Comparison of ENCODE assay signal across 8 cellular contexts in genomic region chr3:172749201-172749965, GRCh38.
DNase-seq lines count a peak whose midpoint lies in the region; ATAC-seq and TF ChIP-seq lines count a peak whose summit lies in the region.

No MANE protein-coding gene starts in this region.

- H3K36me3 Mint-ChIP-seq in stimulated activated memory B cell treated with anti-CD40 and anti-IgM and Interleukin-4, amounts not matched to agents 10 μg/mL and 1 μg/mL and 100 μg/mL, for 72 hours = no peaks in the 10 kb centered on the region

- DNase-seq in COR-L47 (lab: John Stamatoyannopoulos, UW) (peak; percentile 80), astrocyte of the cerebellum (ENCODE audit: low read depth) (peak; percentile 95), kidney glomerular epithelial cell (lab: John Stamatoyannopoulos, UW) (peak; percentile 98)
- DNase-seq in stimulated activated CD4-positive, alpha-beta T cell treated with anti-CD3 and anti-CD28 coated beads, Interleukin-2, amount 100 ng/mL, for 48 hours = no peak
- DNase-seq in stimulated activated CD4-positive, alpha-beta T cell treated with anti-CD3 and anti-CD28 coated beads, Interleukin-15, amount 100 ng/mL, for 24 hours = no peak

- H3K4me3 ChIP-seq in astrocyte of the cerebellum (ENCODE audit: low read depth, low read length) = peak overlapping the region; percentile 94

- TF ChIP-seq RAD21 in Ishikawa (IDR thresholded peaks at IDR 0.05; ENCODE audit: low read depth) = no peak

- no peak; the same call in 1 of the 2 replicates for TF ChIP-seq EP300 in Ishikawa (IDR thresholded peaks at IDR 0.05; ENCODE audit: borderline replicate concordance)

- H3K4me3 Mint-ChIP-seq in stimulated activated memory B cell treated with anti-CD40 and anti-IgM and Interleukin-4, amounts not matched to agents 10 μg/mL and 1 μg/mL and 100 μg/mL, for 72 hours = no peak overlapping the region

- in situ Hi-C loops in astrocyte of the cerebellum (cut with HindIII; ENCODE audit: low sequenced_read_pairs) = no loop called here

- peak overlapping the region; percentile 86 for H3K27ac Mint-ChIP-seq in stimulated activated memory B cell treated with anti-CD40 and anti-IgM and Interleukin-4, amounts not matched to agents 10 μg/mL and 1 μg/mL and 100 μg/mL, for 72 hours

- H3K9me3 Mint-ChIP-seq in stimulated activated memory B cell treated with anti-CD40 and anti-IgM and Interleukin-4, amounts not matched to agents 10 μg/mL and 1 μg/mL and 100 μg/mL, for 72 hours = no peaks in the 10 kb centered on the region

- ATAC-seq in stimulated activated memory B cell treated with anti-CD40 and anti-IgM and Interleukin-4, amounts not matched to agents 10 μg/mL and 1 μg/mL and 100 μg/mL, for 72 hours = no peak
- no peak for ATAC-seq in GM21786 (IDR thresholded peaks at IDR 0.05; ENCODE audit: unreplicated experiment)

- TF ChIP-seq CTCF in astrocyte of the cerebellum (IDR thresholded peaks at IDR 0.05; ENCODE audit: low read depth, low read length, missing control alignments) = no peak

- no peaks in the 10 kb centered on the region for H3K27me3 Mint-ChIP-seq in stimulated activated memory B cell treated with anti-CD40 and anti-IgM and Interleukin-4, amounts not matched to agents 10 μg/mL and 1 μg/mL and 100 μg/mL, for 72 hours

- peaks cover 9% of the 10 kb centered on the region for H3K4me1 Mint-ChIP-seq in stimulated activated memory B cell treated with anti-CD40 and anti-IgM and Interleukin-4, amounts not matched to agents 10 μg/mL and 1 μg/mL and 100 μg/mL, for 72 hours

TF ChIP-seq in Ishikawa, 13 proteins besides CTCF, POLR2A, EP300 and RAD21:
- TF ChIP-seq TCF12 (IDR thresholded peaks at IDR 0.05; ENCODE audit: low read depth) = peak; percentile 27; the same call in 1 of the 2 replicates
- no peak for TF ChIP-seq CREB1 (IDR thresholded peaks at IDR 0.05; ENCODE audit: low read depth)
- TF ChIP-seq TEAD4 (IDR thresholded peaks at IDR 0.05) = peak; percentile 79
- no peak for TF ChIP-seq CEBPB (IDR thresholded peaks at IDR 0.05)

Comparison
In these comparisons a context has a peak if more than half of its experiments do, and no peak if none do; other contexts are left out.
1. DNase-seq: peak in COR-L47 (single experiment), astrocyte of the cerebellum (single experiment) and kidney glomerular epithelial cell (single experiment); none in stimulated activated CD4-positive, alpha-beta T cell treated with anti-CD3 and anti-CD28 coated beads, Interleukin-2, amount 100 ng/mL, for 48 hours (0 of 2) and stimulated activated CD4-positive, alpha-beta T cell treated with anti-CD3 and anti-CD28 coated beads, Interleukin-15, amount 100 ng/mL, for 24 hours (single experiment).